11 cellular contexts compared by ENCODE assay signal in the genomic region with DNA sequence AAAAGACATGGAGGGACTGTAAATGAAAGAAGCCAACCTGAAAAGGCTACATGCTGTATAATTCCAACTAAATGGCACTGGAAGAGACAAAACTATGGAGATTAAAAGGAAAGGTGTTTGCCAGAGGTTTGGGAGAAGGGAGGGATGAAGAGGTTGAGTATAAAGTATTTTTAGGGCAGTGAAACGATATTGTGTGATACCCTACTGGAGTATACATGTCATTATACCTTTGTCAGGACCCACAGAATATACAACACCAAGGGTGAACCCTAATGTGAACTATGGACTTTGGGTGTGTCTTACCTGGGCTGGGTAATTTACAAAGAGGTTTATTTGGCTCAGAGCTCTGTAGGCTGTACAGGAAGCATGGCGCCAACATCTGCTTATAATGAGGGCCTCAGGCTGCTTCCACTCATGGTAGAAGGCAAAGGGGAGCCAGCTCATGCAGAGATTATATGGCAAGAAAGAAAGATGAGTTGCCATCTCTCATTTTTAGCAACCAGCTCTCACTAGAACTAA.
DNase-seq lines count a peak whose midpoint lies in the region; ATAC-seq, FAIRE-seq and TF ChIP-seq lines count a peak whose summit lies in the region.
"Had no signal": no experiment of that assay in that cellular context is flagged by ENCODE, and none has a peak within 500 bp of the region (broad histone marks: within the 10 kb centered on the region; RNA-seq: fewer than 3 reads in every experiment).

No MANE protein-coding gene starts in this region.

- ATAC-seq in K562 = no peak
- peak; percentile 41 for ATAC-seq in stimulated activated naive CD8-positive, alpha-beta T cell treated with anti-CD3 and anti-CD28 coated beads, Interleukin-15, amount 100 ng/mL, for 72 hours
- ATAC-seq in GM19397 (IDR thresholded peaks at IDR 0.05; ENCODE audit: unreplicated experiment) = no peak
- no peak for ATAC-seq in gastrocnemius medialis

- peaks cover 3% of the 10 kb centered on the region for H3K9me3 Mint-ChIP-seq in activated naive CD4-positive, alpha-beta T cell treated with anti-CD3 and anti-CD28 coated beads for 36 hours
- peaks cover 4 to 7% of the 10 kb centered on the region in 2 donors for H3K9me3 Mint-ChIP-seq in stimulated activated naive CD8-positive, alpha-beta T cell treated with anti-CD3 and anti-CD28 coated beads, Interleukin-15, amount 100 ng/mL, for 72 hours

- H3K9ac ChIP-seq in KMS-11 = no peak overlapping the region
- peak overlapping the region in 1 of 2 experiments; percentile 79; a peak in 2 of 4 replicates for H3K9ac ChIP-seq in K562 (ENCODE audit: insufficient read depth in 1 of 2, low read depth in 2 of 2, low read length in 2 of 2)

- H3K36me3 Mint-ChIP-seq in activated naive CD4-positive, alpha-beta T cell treated with anti-CD3 and anti-CD28 coated beads for 36 hours (ENCODE audit: low read depth) = peaks cover 12% of the 10 kb centered on the region

- H3K36me3 ChIP-seq in KMS-11 (ENCODE audit: insufficient read depth) (no peaks in the 10 kb centered on the region), K562 (ENCODE audit: control insufficient read depth, insufficient read depth, low read length) (no peaks in the 10 kb centered on the region), gastrocnemius medialis (no peaks in the 10 kb centered on the region)
- H3K36me3 ChIP-seq: prostate gland had no signal

- H3K4me3 Mint-ChIP-seq in activated naive CD4-positive, alpha-beta T cell treated with anti-CD3 and anti-CD28 coated beads for 36 hours = peak overlapping the region; percentile 83
- H3K4me3 Mint-ChIP-seq in stimulated activated naive CD8-positive, alpha-beta T cell treated with anti-CD3 and anti-CD28 coated beads, Interleukin-15, amount 100 ng/mL, for 72 hours = peak overlapping the region; percentile 79 to 85
- H3K4me3 Mint-ChIP-seq: endodermal cell had no signal

- DNase-seq in activated naive CD4-positive, alpha-beta T cell treated with anti-CD3 and anti-CD28 coated beads for 36 hours = no peak
- no peak for DNase-seq in activated naive CD4-positive, alpha-beta T cell treated with Interleukin-2 at 50 U/mL for 16 hours
- no peak for DNase-seq in K562 (ENCODE audit: extremely low read depth in 1 of 4, low spot score in 3 of 4)
- no peak for DNase-seq in stimulated activated naive CD8-positive, alpha-beta T cell treated with anti-CD3 and anti-CD28 coated beads, Interleukin-15, amount 100 ng/mL, for 72 hours
- DNase-seq in NCI-H1930 (lab: John Stamatoyannopoulos, UW) = no peak
- no peak for DNase-seq in gastrocnemius medialis
- DNase-seq: endodermal cell, NCI-H2029 treated with DMSO at 0.1 percent for 48 hours had no signal

- TF ChIP-seq POLR2A in K562 (conservative IDR thresholded peaks at IDR 0.05) (no peak), gastrocnemius medialis (IDR thresholded peaks at IDR 0.05) (no peak)

- H2AFZ ChIP-seq in KMS-11 (ENCODE audit: low read depth) (peak overlapping the region; percentile 59; the same call in 1 of the 2 replicates), K562 (ENCODE audit: low read depth, low read length) (peak overlapping the region; percentile 88)

- no TSS peak for BruUV-seq in K562 (replicated peaks; lab: Mats Ljungman, UMichigan)

- H3K9me1 ChIP-seq in K562 (ENCODE audit: control insufficient read depth, insufficient read depth, low read length) = no peaks in the 10 kb centered on the region

- intact Hi-C loops in activated naive CD4-positive, alpha-beta T cell treated with anti-CD3 and anti-CD28 coated beads for 36 hours (cut with micrococcal nuclease) = loop anchor here (1.0 kb wide), 15 partner anchors 21 to 837 kb away; a partner anchor contains a TSS
- intact Hi-C loops in K562 (cut with micrococcal nuclease) = loop anchor here (2.0 to 5.0 kb wide), 3 partner anchors 51 to 233 kb away; a partner anchor contains a TSS
- intact Hi-C loops in gastrocnemius medialis (cut with DNase I; ENCODE audit: low total_unique reads) = no loop called here

- H3K27ac ChIP-seq in KMS-11 (peak overlapping the region; percentile 43), K562 (ENCODE audit: extremely low read depth, low read depth, low read length) (peak overlapping the region; percentile 94), gastrocnemius medialis (no peak overlapping the region)
- H3K27ac ChIP-seq: prostate gland had no signal

- peaks cover 79% of the 10 kb centered on the region for H3K4me1 Mint-ChIP-seq in activated naive CD4-positive, alpha-beta T cell treated with anti-CD3 and anti-CD28 coated beads for 36 hours (ENCODE audit: low read depth)
- peaks cover 53% of the 10 kb centered on the region for H3K4me1 Mint-ChIP-seq in stimulated activated naive CD8-positive, alpha-beta T cell treated with anti-CD3 and anti-CD28 coated beads, Interleukin-15, amount 100 ng/mL, for 72 hours

- no peaks in the 10 kb centered on the region for H3K27me3 Mint-ChIP-seq in activated naive CD4-positive, alpha-beta T cell treated with anti-CD3 and anti-CD28 coated beads for 36 hours (ENCODE audit: low read depth)
- H3K27me3 Mint-ChIP-seq in stimulated activated naive CD8-positive, alpha-beta T cell treated with anti-CD3 and anti-CD28 coated beads, Interleukin-15, amount 100 ng/mL, for 72 hours = no peaks in the 10 kb centered on the region

- FAIRE-seq in K562 (lab: Jason Lieb, UNC) = no peak

- in situ Hi-C loops in K562 (cut with MboI) (no loop called here), gastrocnemius medialis (cut with MboI; ENCODE audit: low sequenced_read_pairs in 4 of 4) (no loop called here)

- peaks cover 16% of the 10 kb centered on the region for H3K4me1 ChIP-seq in KMS-11 (ENCODE audit: low read depth, poor library complexity, severe bottlenecking)
- H3K4me1 ChIP-seq in K562 (replicated peaks in 1 of 2; ENCODE audit: control insufficient read depth in 2 of 2, insufficient read depth in 2 of 2, low read length in 2 of 2) = peaks cover 24 to 54% of the 10 kb centered on the region in 2 experiments
- no peaks in the 10 kb centered on the region for H3K4me1 ChIP-seq in gastrocnemius medialis
- H3K4me1 ChIP-seq: prostate gland had no signal

- H3K9me3 ChIP-seq in K562 (replicated peaks; ENCODE audit: control insufficient read depth, insufficient read depth, low read depth, low read length) = peaks cover 5% of the 10 kb centered on the region
- H3K9me3 ChIP-seq in gastrocnemius medialis = no peaks in the 10 kb centered on the region
- H3K9me3 ChIP-seq: prostate gland had no signal

- TF ChIP-seq CTCF in KMS-11 (conservative IDR thresholded peaks at IDR 0.05; ENCODE audit: low read depth, low read length) (no peak), K562 (IDR thresholded peaks at IDR 0.05 in 2 of 3, conservative IDR thresholded peaks at IDR 0.05 in 1 of 3; ENCODE audit: insufficient read depth in 2 of 3, low read depth in 1 of 3, low read length in 3 of 3) (no peak), gastrocnemius medialis (IDR thresholded peaks at IDR 0.05 in 4 of 5, conservative IDR thresholded peaks at IDR 0.05 in 1 of 5) (no peak)

- H3K79me2 ChIP-seq in KMS-11 (ENCODE audit: insufficient read depth, low read depth) = no peaks in the 10 kb centered on the region
- H3K79me2 ChIP-seq in K562 (ENCODE audit: control insufficient read depth, insufficient read depth, low read length) = peaks cover 12% of the 10 kb centered on the region; the same call in 2 of the 3 replicates

- TF ChIP-seq RAD21 in K562 (CRISPR knock-in tag; conservative IDR thresholded peaks at IDR 0.05 in 1 of 2, IDR thresholded peaks at IDR 0.05 in 1 of 2) = no peak

- WGBS in K562 (ENCODE audit: insufficient coverage, low coverage, missing lambda C conversion rate) = 45% methylated on average over 2 of the region's 2 CpGs

- no peaks in the 10 kb centered on the region for H4K20me1 ChIP-seq in KMS-11 (ENCODE audit: insufficient read depth)
- no peaks in the 10 kb centered on the region for H4K20me1 ChIP-seq in K562 (replicated peaks; ENCODE audit: control insufficient read depth, insufficient read depth, low read length)

- H3K4me3 ChIP-seq in KMS-11 (IDR thresholded peaks at IDR 0.05; ENCODE audit: insufficient read depth, low read depth, low read length) = no peak overlapping the region
- H3K4me3 ChIP-seq in K562 = no peak overlapping the region
- H3K4me3 ChIP-seq in gastrocnemius medialis = no peak overlapping the region
- H3K4me3 ChIP-seq: prostate gland had no signal

- no peak for TF ChIP-seq EP300 in K562 (IDR thresholded peaks at IDR 0.05; ENCODE audit: low read length)

- H3K27ac Mint-ChIP-seq in activated naive CD4-positive, alpha-beta T cell treated with anti-CD3 and anti-CD28 coated beads for 36 hours = peak overlapping the region; percentile 97
- peak overlapping the region; percentile 97 for H3K27ac Mint-ChIP-seq in stimulated activated naive CD8-positive, alpha-beta T cell treated with anti-CD3 and anti-CD28 coated beads, Interleukin-15, amount 100 ng/mL, for 72 hours
- H3K27ac Mint-ChIP-seq: endodermal cell had no signal

- H3K4me2 ChIP-seq in KMS-11 (peak overlapping the region; percentile 8; the same call in 1 of the 2 replicates), K562 (ENCODE audit: insufficient read depth, low read length) (peak overlapping the region; percentile 88; the same call in 1 of the 2 replicates)

- H3K27me3 ChIP-seq in KMS-11 (ENCODE audit: insufficient read depth, low read depth) (no peaks in the 10 kb centered on the region), K562 (ENCODE audit: control insufficient read depth in 2 of 2, insufficient read depth in 2 of 2, low read length in 2 of 2) (no peaks in the 10 kb centered on the region), gastrocnemius medialis (no peaks in the 10 kb centered on the region)

- CTCF ChIA-PET in activated naive CD4-positive, alpha-beta T cell treated with anti-CD3 and anti-CD28 coated beads for 36 hours (lab: Charles Lee) = interaction anchor here (0.8 to 3.0 kb wide), 17 partner anchors 10 to 253 kb away, joined by 3 to 30 read pairs (median 6); a partner anchor contains a TSS
- CTCF ChIA-PET in K562 (lab: Yijun Ruan, JAX; ENCODE audit: low intra/inter-chr PET ratio) = no interaction called here

- POLR2A ChIA-PET in K562 (lab: Yijun Ruan, JAX) = interaction anchor here (0.6 to 1.4 kb wide), 5 partner anchors 14 to 785 kb away, joined by 3 to 5 read pairs (median 3); no protein-coding TSS in a partner anchor

TF ChIP-seq in K562, 482 proteins besides CTCF, POLR2A, EP300 and RAD21 (continues in another document):
- TF ChIP-seq, protein P1, sequence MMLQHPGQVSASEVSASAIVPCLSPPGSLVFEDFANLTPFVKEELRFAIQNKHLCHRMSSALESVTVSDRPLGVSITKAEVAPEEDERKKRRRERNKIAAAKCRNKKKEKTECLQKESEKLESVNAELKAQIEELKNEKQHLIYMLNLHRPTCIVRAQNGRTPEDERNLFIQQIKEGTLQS (IDR thresholded peaks at IDR 0.05) = no peak; the same call in 1 of the 2 replicates
- TF ChIP-seq, protein P1 (CRISPR knock-in tag; conservative IDR thresholded peaks at IDR 0.05) = peak; percentile 76; the same call in 1 of the 2 replicates
- TF ChIP-seq ZNF316 (IDR thresholded peaks at IDR 0.05) (peak; percentile 66), FOSL1 (tag; conservative IDR thresholded peaks at IDR 0.05) (peak; percentile 91), NR1H2 (CRISPR knock-in tag; IDR thresholded peaks at IDR 0.05) (peak; percentile 82; the same call in 1 of the 2 replicates)

Comparison
In these comparisons a context has a peak if more than half of its experiments do, and no peak if none do; other contexts are left out.
1. H3K27ac ChIP-seq: peak in KMS-11 (single experiment) and K562 (single experiment); none in gastrocnemius medialis (0 of 4).